In the genomic region with DNA sequence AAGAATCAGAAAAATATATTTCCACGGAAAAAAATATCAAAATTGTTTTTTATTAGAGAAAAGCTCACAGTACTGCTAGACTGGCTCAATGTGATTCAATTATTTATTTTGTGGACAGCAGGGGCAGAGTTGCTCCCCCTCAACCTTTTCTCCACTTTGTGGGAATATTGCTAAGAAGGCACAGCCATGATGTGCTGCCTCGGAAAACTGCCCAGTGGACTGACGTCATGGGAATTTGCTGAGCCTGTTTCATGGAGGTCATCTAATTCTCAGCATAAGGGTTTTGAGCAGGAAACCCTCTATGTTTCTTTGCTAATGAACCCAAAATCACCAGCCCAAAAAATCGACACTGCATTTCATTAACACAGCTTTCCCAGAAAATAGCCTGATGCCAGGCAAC, we compare ENCODE assay signal across 17 cellular contexts.
DNase-seq lines count a peak whose midpoint lies in the region; ATAC-seq, FAIRE-seq and TF ChIP-seq lines count a peak whose summit lies in the region.
"Had no signal": no experiment of that assay in that cellular context is flagged by ENCODE, and none has a peak within 500 bp of the region (broad histone marks: within the 10 kb centered on the region; RNA-seq: fewer than 3 reads in every experiment).

No MANE protein-coding gene starts in this region.

- in situ Hi-C loops in HepG2 (cut with HindIII; ENCODE audit: extremely low pct_ligation_motif_present, low pct_unique_long_range_greater_than_20kb), result no loop called here

- no peak for TF ChIP-seq POLR2A in HepG2 (IDR thresholded peaks at IDR 0.05; ENCODE audit: insufficient read depth in 1 of 2, low read depth in 2 of 2, low read length in 2 of 2)
- TF ChIP-seq POLR2A in right lobe of liver (IDR thresholded peaks at IDR 0.05), result no peak

- DNase-seq in HepG2 (ENCODE audit: low spot score) (no peak), right lobe of liver (no peak), coronary artery (ENCODE audit: low spot score) (no peak), inferior parietal cortex (ENCODE audit: extremely low spot score) (peak; percentile 21), aorta (peak; percentile 67 to 80), NOMO-1 (lab: John Stamatoyannopoulos, UW; ENCODE audit: unreplicated experiment in 2 of 2) (no peak)
- DNase-seq in T-helper 2 cell treated with Interferon-gamma antibody and Interleukin-4, amounts not matched to agents 5 μg/mL and 100 μg/mL, for 36 hours (ENCODE audit: low spot score), result no peak
- DNase-seq: activated CD4-positive, alpha-beta T cell treated with anti-CD3 and anti-CD28 coated beads for 48 hours; Caco-2; mammary epithelial cell; NCI-H187 treated with DMSO at 0.1 percent for 48 hours; occipital lobe; Peyer's patch; transverse colon had no signal

- no peak overlapping the region for H3K27ac Mint-ChIP-seq in T-helper 2 cell treated with Interferon-gamma antibody and Interleukin-4, amounts not matched to agents 5 μg/mL and 100 μg/mL, for 36 hours
- H3K27ac Mint-ChIP-seq: T-helper 1 cell treated with Interleukin-12 subunit alpha and Interleukin-12 subunit beta and Interleukin-4 antibody, amounts not matched to agents 30 μg/mL and 1 μg/mL, for 36 hours had no signal

- H3K4me1 Mint-ChIP-seq in T-helper 2 cell treated with Interferon-gamma antibody and Interleukin-4, amounts not matched to agents 5 μg/mL and 100 μg/mL, for 36 hours (ENCODE audit: low read depth), result no peaks in the 10 kb centered on the region

- H3K36me3 ChIP-seq in HepG2 (replicated peaks in 1 of 2; ENCODE audit: control insufficient read depth in 1 of 2, insufficient read depth in 2 of 2, low read length in 2 of 2), result no peaks in the 10 kb centered on the region
- no peaks in the 10 kb centered on the region for H3K36me3 ChIP-seq in right lobe of liver
- no peaks in the 10 kb centered on the region for H3K36me3 ChIP-seq in aorta (ENCODE audit: control insufficient read depth in 1 of 2, insufficient read depth in 2 of 2, low read length in 1 of 2)
- H3K36me3 ChIP-seq: Peyer's patch, transverse colon had no signal

- POLR2A ChIA-PET in HepG2 (lab: Yijun Ruan, JAX), result no interaction called here

- TF ChIP-seq CTCF in HepG2 (CRISPR knock-in tag; IDR thresholded peaks at IDR 0.05), result no peak
- TF ChIP-seq CTCF in right lobe of liver (IDR thresholded peaks at IDR 0.05), result no peak
- no peak for TF ChIP-seq CTCF in coronary artery (IDR thresholded peaks at IDR 0.05)

- no peaks in the 10 kb centered on the region for H3K79me2 ChIP-seq in HepG2 (ENCODE audit: insufficient read depth, low read length)

- H3K9me3 ChIP-seq in HepG2 (ENCODE audit: low read length), result no peaks in the 10 kb centered on the region
- H3K9me3 ChIP-seq in right lobe of liver, result no peaks in the 10 kb centered on the region
- H3K9me3 ChIP-seq in aorta (ENCODE audit: control insufficient read depth, low read length), result no peaks in the 10 kb centered on the region
- H3K9me3 ChIP-seq: Caco-2, Peyer's patch, transverse colon had no signal

- H3K4me3 ChIP-seq in HepG2 (replicated peaks in 1 of 3; ENCODE audit: insufficient read depth in 1 of 3, low read depth in 2 of 3, low read length in 3 of 3), result no peak overlapping the region
- H3K4me3 ChIP-seq in right lobe of liver, result no peak overlapping the region
- peak overlapping the region; percentile 29 for H3K4me3 ChIP-seq in coronary artery
- no peak overlapping the region for H3K4me3 ChIP-seq in aorta (ENCODE audit: low read length in 2 of 2)
- H3K4me3 ChIP-seq: Peyer's patch, transverse colon had no signal

- BruUV-seq in HepG2 (replicated peaks; lab: Mats Ljungman, UMichigan), result no TSS peak

- WGBS in HepG2 (ENCODE audit: low lambda C conversion rate), result 0% methylated on average over 4 of the region's 4 CpGs
- 37% methylated on average over 4 of the region's 4 CpGs for WGBS in right lobe of liver (ENCODE audit: insufficient coverage, low coverage, low lambda C conversion rate, missing lambda C conversion rate)
- whole genome bisulfite sequencing in aorta, 2 donors, result 2 to 8% methylated on average over 4 of the region's 4 CpGs

- TF ChIP-seq RAD21 in HepG2 (CRISPR knock-in tag; IDR thresholded peaks at IDR 0.05), result no peak

- no peak for FAIRE-seq in HepG2 (lab: Jason Lieb, UNC)

- H3K27me3 ChIP-seq in HepG2 (ENCODE audit: control insufficient read depth in 1 of 2, insufficient read depth in 2 of 2, low read length in 2 of 2) (no peaks in the 10 kb centered on the region; a peak in 1 of 5 replicates), right lobe of liver (no peaks in the 10 kb centered on the region), aorta (ENCODE audit: control insufficient read depth in 1 of 2, insufficient read depth in 2 of 2, low read length in 1 of 2) (no peaks in the 10 kb centered on the region)
- H3K27me3 ChIP-seq: Peyer's patch, transverse colon had no signal

- H4K20me1 ChIP-seq in HepG2 (ENCODE audit: insufficient read depth, low read length), result no peaks in the 10 kb centered on the region

- H3K4me1 ChIP-seq in HepG2 (ENCODE audit: insufficient read depth, low read length), result no peaks in the 10 kb centered on the region
- no peaks in the 10 kb centered on the region for H3K4me1 ChIP-seq in right lobe of liver
- peaks cover 0 to 3% of the 10 kb centered on the region in 2 donors for H3K4me1 ChIP-seq in aorta (ENCODE audit: control insufficient read depth in 1 of 2, insufficient read depth in 2 of 2, low read length in 2 of 2)
- H3K4me1 ChIP-seq: Caco-2, Peyer's patch, transverse colon had no signal

- H3K36me3 Mint-ChIP-seq in T-helper 2 cell treated with Interferon-gamma antibody and Interleukin-4, amounts not matched to agents 5 μg/mL and 100 μg/mL, for 36 hours (ENCODE audit: low read depth), result no peaks in the 10 kb centered on the region

- intact Hi-C loops in HepG2 (cut with micrococcal nuclease; ENCODE audit: unreplicated experiment) (no loop called here), right lobe of liver (cut with DNase I) (no loop called here), aorta (cut with DNase I) (no loop called here)

- no peak for TF ChIP-seq EP300 in HepG2 (IDR thresholded peaks at IDR 0.05; ENCODE audit: low read depth in 2 of 2, low read length in 2 of 2)
- TF ChIP-seq EP300 in HepG2 (CRISPR knock-in tag; IDR thresholded peaks at IDR 0.05; ENCODE audit: borderline replicate concordance), result no peak

- no peaks in the 10 kb centered on the region for H3K9me3 Mint-ChIP-seq in T-helper 2 cell treated with Interferon-gamma antibody and Interleukin-4, amounts not matched to agents 5 μg/mL and 100 μg/mL, for 36 hours
- H3K9me3 Mint-ChIP-seq: T-helper 1 cell treated with Interleukin-12 subunit alpha and Interleukin-12 subunit beta and Interleukin-4 antibody, amounts not matched to agents 30 μg/mL and 1 μg/mL, for 36 hours had no signal

- no peak for ATAC-seq in HepG2
- no peak for ATAC-seq in right lobe of liver
- ATAC-seq in aorta (ENCODE audit: low FRiP score), result no peak
- ATAC-seq in GM18867 (IDR thresholded peaks at IDR 0.05; ENCODE audit: unreplicated experiment), result no peak

- CTCF ChIA-PET in HepG2 (lab: Yijun Ruan, JAX; ENCODE audit: low intra/inter-chr PET ratio, low total read pairs), result no interaction called here

- no peak overlapping the region for H3K4me2 ChIP-seq in HepG2 (ENCODE audit: low read depth, low read length)
- H3K4me2 ChIP-seq: KMS-11 had no signal

- H3K4me3 Mint-ChIP-seq in T-helper 2 cell treated with Interferon-gamma antibody and Interleukin-4, amounts not matched to agents 5 μg/mL and 100 μg/mL, for 36 hours, result no peak overlapping the region
- H3K4me3 Mint-ChIP-seq: T-helper 1 cell treated with Interleukin-12 subunit alpha and Interleukin-12 subunit beta and Interleukin-4 antibody, amounts not matched to agents 30 μg/mL and 1 μg/mL, for 36 hours had no signal

- H3K27ac ChIP-seq in HepG2 (ENCODE audit: extremely low read length, insufficient read depth, low read length) (no peak overlapping the region), right lobe of liver (no peak overlapping the region), coronary artery (peak overlapping the region; percentile 21 to 47), aorta (ENCODE audit: low read depth in 1 of 2, low read length in 2 of 2) (no peak overlapping the region)
- H3K27ac ChIP-seq: KMS-11, Peyer's patch, transverse colon had no signal

- H3K27me3 Mint-ChIP-seq in T-helper 2 cell treated with Interferon-gamma antibody and Interleukin-4, amounts not matched to agents 5 μg/mL and 100 μg/mL, for 36 hours (ENCODE audit: low read depth), result no peaks in the 10 kb centered on the region

- H2AFZ ChIP-seq in HepG2 (ENCODE audit: low read length), result no peak overlapping the region

- H3K9ac ChIP-seq in HepG2 (ENCODE audit: insufficient read depth, low read depth, low read length), result no peak overlapping the region
- H3K9ac ChIP-seq: KMS-11 had no signal

TF ChIP-seq in HepG2, 621 proteins besides CTCF, POLR2A, EP300 and RAD21:
- TF ChIP-seq ATF7 (IDR thresholded peaks at IDR 0.05), result peak; percentile 69
- TF ChIP-seq ATF7 (CRISPR knock-in tag; IDR thresholded peaks at IDR 0.05), result no peak
- no peak for TF ChIP-seq EED (CRISPR knock-in tag; IDR thresholded peaks at IDR 0.05)
- TF ChIP-seq ZNF562 (CRISPR knock-in tag; IDR thresholded peaks at IDR 0.05; ENCODE audit: borderline replicate concordance), result no peak
- no peak for TF ChIP-seq MLLT10 (CRISPR knock-in tag; IDR thresholded peaks at IDR 0.05)
- TF ChIP-seq CREB1 (IDR thresholded peaks at IDR 0.05), result peak; percentile 73
- no peak for TF ChIP-seq CREB1 (CRISPR knock-in tag; IDR thresholded peaks at IDR 0.05)

Comparison
In these comparisons a context has a peak if more than half of its experiments do, and no peak if none do; other contexts are left out.
1. DNase-seq: peak in inferior parietal cortex (single experiment) and aorta (2 of 2); none in HepG2 (single experiment), right lobe of liver (0 of 3), coronary artery (single experiment), T-helper 2 cell treated with Interferon-gamma antibody and Interleukin-4, amounts not matched to agents 5 μg/mL and 100 μg/mL, for 36 hours (single experiment) and NOMO-1 (0 of 2).
2. H3K27ac ChIP-seq: peak in coronary artery (2 of 2); none in HepG2 (single experiment), right lobe of liver (0 of 3) and aorta (0 of 2).